In the genomic region with DNA sequence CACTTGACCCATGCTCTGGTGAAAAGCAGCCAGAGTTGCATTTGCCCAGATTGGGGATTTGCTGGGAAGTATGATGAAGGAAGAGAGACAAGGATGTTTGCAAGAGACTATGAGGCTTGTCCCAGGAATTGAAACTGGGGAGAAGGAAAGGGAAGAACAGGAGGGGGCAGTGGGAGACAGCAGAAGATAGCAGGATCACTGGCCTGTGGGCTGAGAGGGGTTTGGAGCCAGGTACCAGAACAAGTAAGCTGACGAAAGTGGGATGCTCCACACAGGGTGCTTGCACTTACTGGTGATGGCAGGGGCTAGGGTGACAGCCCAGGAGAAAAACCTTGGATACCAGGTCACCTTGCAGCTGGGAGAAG, we compare ENCODE assay signal across 20 cellular contexts.
"Had no signal": no experiment of that assay in that cellular context is flagged by ENCODE, and none has a peak within 500 bp of the region (broad histone marks: within the 10 kb centered on the region; RNA-seq: fewer than 3 reads in every experiment).

No MANE protein-coding gene starts in this region.

- H3K27ac ChIP-seq: brain microvascular endothelial cell, colonic mucosa, epithelial cell of prostate, psoas muscle, skin epidermis, suprapubic skin, transverse colon had no signal

- DNase-seq: activated B cell treated with CpG ODN at 0.5 μM for 24 hours; activated CD4-positive, alpha-beta memory T cell treated with anti-CD3 and anti-CD28 coated beads for 36 hours; activated CD4-positive, alpha-beta T cell treated with anti-CD3 and anti-CD28 coated beads for 4 hours; activated naive CD8-positive, alpha-beta T cell treated with anti-CD3 and anti-CD28 coated beads, Interleukin-2, amount 10 ng/mL, durations not matched to agents 7 days and 5 days; activated T-cell treated with anti-CD3 and anti-CD28 coated beads for 4 hours; anterior cingulate cortex; brain microvascular endothelial cell; central memory CD4-positive, alpha-beta T cell; colonic mucosa; endodermal cell; psoas muscle; right cardiac atrium; stimulated activated CD4-positive, alpha-beta T cell treated with anti-CD3 and anti-CD28 coated beads, Interleukin-2, amount 100 ng/mL, for 48 hours; transverse colon had no signal

- H3K36me3 Mint-ChIP-seq: activated CD4-positive, alpha-beta memory T cell treated with anti-CD3 and anti-CD28 coated beads for 36 hours; mesothelial cell of epicardium had no signal

- H3K27me3 ChIP-seq: brain microvascular endothelial cell, colonic mucosa, suprapubic skin had no signal

- H3K27ac Mint-ChIP-seq: activated B cell treated with CpG ODN at 0.5 μM for 24 hours; activated CD4-positive, alpha-beta memory T cell treated with anti-CD3 and anti-CD28 coated beads for 36 hours; activated naive CD8-positive, alpha-beta T cell treated with anti-CD3 and anti-CD28 coated beads, Interleukin-2, amount 10 ng/mL, durations not matched to agents 7 days and 5 days; endodermal cell; mesothelial cell of epicardium; stimulated activated naive CD8-positive, alpha-beta T cell treated with anti-CD3 and anti-CD28 coated beads, Interleukin-15, Interleukin-2, amounts not matched to agents 100 ng/mL and 50 ng/mL, for 24 hours had no signal

- H3K4me3 ChIP-seq: colonic mucosa, psoas muscle, skin epidermis, suprapubic skin, transverse colon had no signal

- H3K9me3 Mint-ChIP-seq: activated B cell treated with CpG ODN at 0.5 μM for 24 hours; activated CD4-positive, alpha-beta memory T cell treated with anti-CD3 and anti-CD28 coated beads for 36 hours; activated naive CD8-positive, alpha-beta T cell treated with anti-CD3 and anti-CD28 coated beads, Interleukin-2, amount 10 ng/mL, durations not matched to agents 7 days and 5 days; endodermal cell; mesothelial cell of epicardium; stimulated activated naive CD8-positive, alpha-beta T cell treated with anti-CD3 and anti-CD28 coated beads, Interleukin-15, Interleukin-2, amounts not matched to agents 100 ng/mL and 50 ng/mL, for 24 hours had no signal

- H3K4me3 Mint-ChIP-seq: activated B cell treated with CpG ODN at 0.5 μM for 24 hours; activated CD4-positive, alpha-beta memory T cell treated with anti-CD3 and anti-CD28 coated beads for 36 hours; activated naive CD8-positive, alpha-beta T cell treated with anti-CD3 and anti-CD28 coated beads, Interleukin-2, amount 10 ng/mL, durations not matched to agents 7 days and 5 days; endodermal cell; mesothelial cell of epicardium; stimulated activated naive CD8-positive, alpha-beta T cell treated with anti-CD3 and anti-CD28 coated beads, Interleukin-15, Interleukin-2, amounts not matched to agents 100 ng/mL and 50 ng/mL, for 24 hours had no signal

- H3K27me3 Mint-ChIP-seq: activated B cell treated with CpG ODN at 0.5 μM for 24 hours; activated CD4-positive, alpha-beta memory T cell treated with anti-CD3 and anti-CD28 coated beads for 36 hours; activated naive CD8-positive, alpha-beta T cell treated with anti-CD3 and anti-CD28 coated beads, Interleukin-2, amount 10 ng/mL, durations not matched to agents 7 days and 5 days; stimulated activated naive CD8-positive, alpha-beta T cell treated with anti-CD3 and anti-CD28 coated beads, Interleukin-15, Interleukin-2, amounts not matched to agents 100 ng/mL and 50 ng/mL, for 24 hours had no signal

- FAIRE-seq: keratinocyte had no signal

- H3K9me3 ChIP-seq: colonic mucosa, psoas muscle, suprapubic skin, transverse colon had no signal

- H3K36me3 ChIP-seq: brain microvascular endothelial cell, colonic mucosa, suprapubic skin, transverse colon had no signal
